8 cellular contexts compared by ENCODE assay signal in the genomic region with DNA sequence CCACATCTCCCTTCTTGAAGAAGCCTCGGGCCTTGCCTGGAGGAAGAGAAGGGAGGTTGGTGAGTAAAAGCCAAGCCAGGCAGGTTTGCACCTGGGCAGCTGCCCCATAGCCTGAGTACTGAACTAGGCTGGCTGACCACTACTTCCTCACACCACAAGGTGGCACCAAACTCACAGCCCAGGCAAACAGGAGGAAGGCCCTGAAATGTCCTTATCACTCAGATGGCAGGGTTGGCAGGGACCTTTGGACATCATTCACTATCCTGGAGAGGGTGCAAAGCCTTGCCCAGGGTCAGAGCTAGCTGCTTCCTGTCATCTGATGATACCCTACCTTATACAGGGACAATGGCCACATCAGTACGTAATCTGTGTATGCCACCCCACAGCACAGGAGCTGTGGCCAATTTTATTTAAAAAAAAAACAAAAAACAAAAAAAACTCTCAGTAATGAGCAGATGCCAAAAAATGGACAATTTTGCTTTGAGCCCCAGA. TPM values are rescaled to one million over a fixed set of nuclear protein-coding genes. Genes with fewer than 3 reads are reported as not detected.
A peak's percentile ranks its signal among the peaks of the same experiment; 100 is the strongest.
DNase-seq lines count a peak whose midpoint lies in the region; ATAC-seq and TF ChIP-seq lines count a peak whose summit lies in the region.

No MANE protein-coding gene starts in this region.

- peaks cover 70% of the 10 kb centered on the region for H3K36me3 Mint-ChIP-seq in activated CD8-positive, alpha-beta T cell treated with anti-CD3 and anti-CD28 coated beads for 36 hours (ENCODE audit: low read depth)
- peaks cover 25% of the 10 kb centered on the region for H3K36me3 Mint-ChIP-seq in memory B cell

- H3K27me3 Mint-ChIP-seq in activated CD8-positive, alpha-beta T cell treated with anti-CD3 and anti-CD28 coated beads for 36 hours: peaks cover 11% of the 10 kb centered on the region
- H3K27me3 Mint-ChIP-seq in memory B cell: peaks cover 7% of the 10 kb centered on the region

- CTCF ChIA-PET in activated CD8-positive, alpha-beta T cell treated with anti-CD3 and anti-CD28 coated beads for 36 hours (lab: Charles Lee): interaction anchor here (0.6 to 5.0 kb wide), 15 partner anchors 10 to 86 kb away, joined by 3 to 35 read pairs (median 5); partner anchors contain the start of gene PKM

- peak; percentile 73 for TF ChIP-seq CTCF in activated CD8-positive, alpha-beta T cell treated with anti-CD3 and anti-CD28 coated beads for 36 hours (IDR thresholded peaks at IDR 0.05)

- H3K4me1 Mint-ChIP-seq in activated CD8-positive, alpha-beta T cell treated with anti-CD3 and anti-CD28 coated beads for 36 hours (ENCODE audit: low read depth): peaks cover 23% of the 10 kb centered on the region
- peaks cover 18% of the 10 kb centered on the region for H3K4me1 Mint-ChIP-seq in memory B cell

- peak; percentile 43 for ATAC-seq in HG02642 (IDR thresholded peaks at IDR 0.05; ENCODE audit: poor library complexity, unreplicated experiment)
- peak; percentile 52 for ATAC-seq in activated CD8-positive, alpha-beta T cell treated with anti-CD3 and anti-CD28 coated beads for 36 hours
- peak; percentile 80 for ATAC-seq in memory B cell (ENCODE audit: low read depth)
- ATAC-seq in HG03342 (IDR thresholded peaks at IDR 0.05; ENCODE audit: unreplicated experiment): no peak

- DNase-seq in DMS114 treated with DMSO at 0.1 percent for 48 hours (lab: John Stamatoyannopoulos, UW; ENCODE audit: unreplicated experiment) (peak; percentile 62), NCI-H82 treated with DMSO at 0.1 percent for 48 hours (lab: John Stamatoyannopoulos, UW; ENCODE audit: unreplicated experiment) (peak; percentile 25), memory B cell (ENCODE audit: low spot score in 2 of 2) (peak; percentile 75 to 78)
- DNase-seq in activated CD8-positive, alpha-beta T cell treated with anti-CD3 and anti-CD28 coated beads for 36 hours: peak; percentile 82
- peak; percentile 51 for DNase-seq in effector CD8-positive, alpha-beta T cell (lab: John Stamatoyannopoulos, UW)
- DNase-seq in stimulated activated CD8-positive, alpha-beta memory T cell treated with anti-CD3 and anti-CD28 coated beads, Interleukin-15, amount 100 ng/mL, for 48 hours (ENCODE audit: low read depth in 2 of 2): peak; percentile 38 to 43

- H3K27ac Mint-ChIP-seq in activated CD8-positive, alpha-beta T cell treated with anti-CD3 and anti-CD28 coated beads for 36 hours: no peak overlapping the region
- H3K27ac Mint-ChIP-seq in memory B cell: no peak overlapping the region

- no peaks in the 10 kb centered on the region for H3K9me3 Mint-ChIP-seq in activated CD8-positive, alpha-beta T cell treated with anti-CD3 and anti-CD28 coated beads for 36 hours
- no peaks in the 10 kb centered on the region for H3K9me3 Mint-ChIP-seq in memory B cell

- intact Hi-C loops in activated CD8-positive, alpha-beta T cell treated with anti-CD3 and anti-CD28 coated beads for 36 hours (cut with micrococcal nuclease): no loop called here

- no peak overlapping the region for H3K4me3 Mint-ChIP-seq in activated CD8-positive, alpha-beta T cell treated with anti-CD3 and anti-CD28 coated beads for 36 hours
- no peak overlapping the region for H3K4me3 Mint-ChIP-seq in memory B cell

- POLR2A ChIA-PET in activated CD8-positive, alpha-beta T cell treated with anti-CD3 and anti-CD28 coated beads for 36 hours (lab: Charles Lee): interaction anchor here (0.7 to 2.9 kb wide), 10 partner anchors 8 to 40 kb away, joined by 3 to 18 read pairs (median 6); no protein-coding TSS in a partner anchor

RNA-seq across cellular contexts. Expression of gene GRAMD2A, which starts 2.2 kb away (rescaled TPM):
- not detected for total RNA-seq in activated CD8-positive, alpha-beta T cell treated with anti-CD3 and anti-CD28 coated beads for 36 hours

RNA-seq across cellular contexts. Expression of gene PKM, which starts 31.2 kb away (rescaled TPM):
- 1,000 to 10,000 TPM; 2,565 to 2,588 TPM for total RNA-seq in activated CD8-positive, alpha-beta T cell treated with anti-CD3 and anti-CD28 coated beads for 36 hours

Comparison
In these comparisons a context has a peak if more than half of its experiments do, and no peak if none do; other contexts are left out.
1. DNase-seq: peak in every context shown above with its lines; median percentile 82 in activated CD8-positive, alpha-beta T cell treated with anti-CD3 and anti-CD28 coated beads for 36 hours; 76 in memory B cell; 62 in DMS114 treated with DMSO at 0.1 percent for 48 hours; 51 in effector CD8-positive, alpha-beta T cell; 40 in stimulated activated CD8-positive, alpha-beta memory T cell treated with anti-CD3 and anti-CD28 coated beads, Interleukin-15, amount 100 ng/mL, for 48 hours; 25 in NCI-H82 treated with DMSO at 0.1 percent for 48 hours.